Comparison of ENCODE assay signal across 1 cellular context in the genomic region with DNA sequence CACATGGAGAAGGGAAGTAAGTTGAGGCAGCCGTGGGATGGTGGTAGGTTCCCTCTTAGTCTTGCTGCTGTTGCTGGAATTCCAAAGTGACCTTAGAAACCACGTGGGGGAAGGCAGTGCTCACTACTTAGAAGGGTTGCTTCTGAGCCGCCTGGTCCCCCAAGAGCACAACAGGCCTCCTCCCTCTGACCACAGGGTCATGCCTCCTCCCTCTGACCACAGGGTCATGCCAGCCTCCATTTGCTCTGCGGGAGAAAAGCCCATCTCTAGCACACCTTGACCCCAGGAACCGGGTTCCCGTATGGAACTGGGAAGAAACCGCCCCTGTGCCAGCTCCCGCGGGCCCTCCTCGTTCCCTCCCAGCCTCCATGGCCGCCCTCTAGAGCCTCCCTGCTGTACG.
TF ChIP-seq lines count a peak whose summit lies in the region.

No MANE protein-coding gene starts in this region.

TF ChIP-seq in IMR-90, 13 proteins besides CTCF, POLR2A, EP300 and RAD21:
- TF ChIP-seq, protein P1, sequence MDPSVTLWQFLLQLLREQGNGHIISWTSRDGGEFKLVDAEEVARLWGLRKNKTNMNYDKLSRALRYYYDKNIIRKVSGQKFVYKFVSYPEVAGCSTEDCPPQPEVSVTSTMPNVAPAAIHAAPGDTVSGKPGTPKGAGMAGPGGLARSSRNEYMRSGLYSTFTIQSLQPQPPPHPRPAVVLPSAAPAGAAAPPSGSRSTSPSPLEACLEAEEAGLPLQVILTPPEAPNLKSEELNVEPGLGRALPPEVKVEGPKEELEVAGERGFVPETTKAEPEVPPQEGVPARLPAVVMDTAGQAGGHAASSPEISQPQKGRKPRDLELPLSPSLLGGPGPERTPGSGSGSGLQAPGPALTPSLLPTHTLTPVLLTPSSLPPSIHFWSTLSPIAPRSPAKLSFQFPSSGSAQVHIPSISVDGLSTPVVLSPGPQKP (IDR thresholded peaks at IDR 0.05; ENCODE audit: borderline replicate concordance, low read depth, low read length): no peak
- no peak for TF ChIP-seq RFX5 (IDR thresholded peaks at IDR 0.05; ENCODE audit: low read depth, low read length)
- no peak for TF ChIP-seq SMC3 (IDR thresholded peaks at IDR 0.05; ENCODE audit: low read depth, low read length)
- TF ChIP-seq CEBPB (IDR thresholded peaks at IDR 0.05; ENCODE audit: low read depth, low read length): no peak
- TF ChIP-seq MAZ (IDR thresholded peaks at IDR 0.05; ENCODE audit: borderline replicate concordance, low read depth, low read length): no peak
- TF ChIP-seq CHD1 (IDR thresholded peaks at IDR 0.05; ENCODE audit: low read depth, low read length): no peak
- TF ChIP-seq, protein P2, sequence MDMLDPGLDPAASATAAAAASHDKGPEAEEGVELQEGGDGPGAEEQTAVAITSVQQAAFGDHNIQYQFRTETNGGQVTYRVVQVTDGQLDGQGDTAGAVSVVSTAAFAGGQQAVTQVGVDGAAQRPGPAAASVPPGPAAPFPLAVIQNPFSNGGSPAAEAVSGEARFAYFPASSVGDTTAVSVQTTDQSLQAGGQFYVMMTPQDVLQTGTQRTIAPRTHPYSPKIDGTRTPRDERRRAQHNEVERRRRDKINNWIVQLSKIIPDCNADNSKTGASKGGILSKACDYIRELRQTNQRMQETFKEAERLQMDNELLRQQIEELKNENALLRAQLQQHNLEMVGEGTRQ (IDR thresholded peaks at IDR 0.05; ENCODE audit: low read depth, low read length): no peak
- no peak for TF ChIP-seq NFE2L2 (IDR thresholded peaks at IDR 0.05; ENCODE audit: low read depth, low read length)
- no peak for TF ChIP-seq MXI1 (IDR thresholded peaks at IDR 0.05; ENCODE audit: borderline replicate concordance, low read depth, low read length)
- TF ChIP-seq RCOR1 (IDR thresholded peaks at IDR 0.05; ENCODE audit: insufficient replicate concordance, low read length): no peak
- no peak for TF ChIP-seq FOS (IDR thresholded peaks at IDR 0.05; ENCODE audit: low read depth, low read length)
- TF ChIP-seq MAFK (IDR thresholded peaks at IDR 0.05; ENCODE audit: low read depth, low read length): no peak
- TF ChIP-seq BHLHE40 (IDR thresholded peaks at IDR 0.05; ENCODE audit: low read depth, low read length): no peak
TF ChIP-seq in IMR-90: peak in this region for 0.
